In the genomic region with DNA sequence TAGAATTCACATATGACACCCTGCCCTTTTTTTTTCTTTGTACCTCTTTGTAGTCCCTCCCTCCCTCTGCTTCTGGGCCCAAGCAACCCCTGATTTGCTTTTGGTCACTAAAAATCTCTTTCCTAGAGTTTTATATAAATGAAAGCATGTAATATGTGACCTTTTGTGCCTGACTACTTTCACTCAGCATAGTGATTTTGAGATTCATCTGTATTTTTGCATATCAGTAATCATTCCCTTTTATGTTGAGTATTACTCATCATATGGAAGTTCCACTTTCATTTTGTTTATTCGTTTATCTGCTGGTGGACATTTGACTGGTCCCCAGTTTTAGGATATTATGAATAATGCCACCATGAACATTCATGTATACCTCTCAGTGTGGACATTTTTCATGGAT, we compare ENCODE assay signal across 17 cellular contexts.
DNase-seq lines count a peak whose midpoint lies in the region; ATAC-seq and TF ChIP-seq lines count a peak whose summit lies in the region.
"Had no signal": no experiment of that assay in that cellular context is flagged by ENCODE, and none has a peak within 500 bp of the region (broad histone marks: within the 10 kb centered on the region; RNA-seq: fewer than 3 reads in every experiment).

No MANE protein-coding gene starts in this region.

- WGBS in ovary, 3 donors = 84 to 93% (median 86%) methylated on average over 1 of the region's 1 CpG

- DNase-seq in activated CD8-positive, alpha-beta T cell treated with anti-CD3 and anti-CD28 coated beads for 36 hours = no peak
- no peak for DNase-seq in activated CD8-positive, alpha-beta T cell treated with anti-CD3 and anti-CD28 coated beads, Interleukin-2, amount 10 ng/mL, durations not matched to agents 7 days and 5 days
- peak; percentile 49 for DNase-seq in HS-5 (ENCODE audit: low read depth)
- DNase-seq in ovary = no peak
- no peak for DNase-seq in MG63
- DNase-seq: 8988T; Caco-2; CD4-positive, CD25-positive, alpha-beta regulatory T cell; CD8-positive, alpha-beta T cell; DMS153; DND-41; H7 had no signal

- TF ChIP-seq CTCF in activated CD8-positive, alpha-beta T cell treated with anti-CD3 and anti-CD28 coated beads for 36 hours (IDR thresholded peaks at IDR 0.05) = no peak
- no peak for TF ChIP-seq CTCF in ovary (IDR thresholded peaks at IDR 0.05)

- H3K4me3 ChIP-seq in ACC112 (ENCODE audit: low read depth, low read length) (0 out of 2 replicates have a peak overlapping the region, but pooled peaks have one; percentile 2), ovary (no peak overlapping the region), MG63 (no peak overlapping the region)
- H3K4me3 ChIP-seq: A549, GM23248 had no signal

- no peak for TF ChIP-seq EP300 in ovary (IDR thresholded peaks at IDR 0.05)

- H3K4me1 Mint-ChIP-seq in activated CD8-positive, alpha-beta T cell treated with anti-CD3 and anti-CD28 coated beads for 36 hours (ENCODE audit: low read depth) = peaks cover 3% of the 10 kb centered on the region
- no peaks in the 10 kb centered on the region for H3K4me1 Mint-ChIP-seq in activated CD8-positive, alpha-beta T cell treated with anti-CD3 and anti-CD28 coated beads, Interleukin-2, amount 10 ng/mL, durations not matched to agents 7 days and 5 days (ENCODE audit: low read depth)
- H3K4me1 Mint-ChIP-seq in activated T-helper 17 cell treated with anti-CD3 and anti-CD28 coated beads, Interleukin-2, amount 50 U/mL, for 72 hours = no peaks in the 10 kb centered on the region
- H3K4me1 Mint-ChIP-seq: CD4-positive, CD25-positive, alpha-beta regulatory T cell had no signal

- no peaks in the 10 kb centered on the region for H3K36me3 Mint-ChIP-seq in activated CD8-positive, alpha-beta T cell treated with anti-CD3 and anti-CD28 coated beads for 36 hours (ENCODE audit: low read depth)
- no peaks in the 10 kb centered on the region for H3K36me3 Mint-ChIP-seq in activated CD8-positive, alpha-beta T cell treated with anti-CD3 and anti-CD28 coated beads, Interleukin-2, amount 10 ng/mL, durations not matched to agents 7 days and 5 days (ENCODE audit: low read depth)
- no peaks in the 10 kb centered on the region for H3K36me3 Mint-ChIP-seq in activated T-helper 17 cell treated with anti-CD3 and anti-CD28 coated beads, Interleukin-2, amount 50 U/mL, for 72 hours (ENCODE audit: low read depth)
- H3K36me3 Mint-ChIP-seq: CD4-positive, CD25-positive, alpha-beta regulatory T cell; CD8-positive, alpha-beta T cell had no signal

- H3K36me3 ChIP-seq in ACC112 (ENCODE audit: insufficient read depth, low read length) (no peaks in the 10 kb centered on the region), ovary (no peaks in the 10 kb centered on the region), MG63 (no peaks in the 10 kb centered on the region)

- H3K27ac Mint-ChIP-seq in activated CD8-positive, alpha-beta T cell treated with anti-CD3 and anti-CD28 coated beads for 36 hours = no peak overlapping the region
- H3K27ac Mint-ChIP-seq in activated CD8-positive, alpha-beta T cell treated with anti-CD3 and anti-CD28 coated beads, Interleukin-2, amount 10 ng/mL, durations not matched to agents 7 days and 5 days = no peak overlapping the region
- H3K27ac Mint-ChIP-seq in activated T-helper 17 cell treated with anti-CD3 and anti-CD28 coated beads, Interleukin-2, amount 50 U/mL, for 72 hours = no peak overlapping the region
- H3K27ac Mint-ChIP-seq: CD4-positive, CD25-positive, alpha-beta regulatory T cell; CD8-positive, alpha-beta T cell had no signal

- H3K9me3 Mint-ChIP-seq in activated CD8-positive, alpha-beta T cell treated with anti-CD3 and anti-CD28 coated beads for 36 hours = no peaks in the 10 kb centered on the region
- no peaks in the 10 kb centered on the region for H3K9me3 Mint-ChIP-seq in activated CD8-positive, alpha-beta T cell treated with anti-CD3 and anti-CD28 coated beads, Interleukin-2, amount 10 ng/mL, durations not matched to agents 7 days and 5 days (ENCODE audit: insufficient read depth)
- H3K9me3 Mint-ChIP-seq in activated T-helper 17 cell treated with anti-CD3 and anti-CD28 coated beads, Interleukin-2, amount 50 U/mL, for 72 hours = no peaks in the 10 kb centered on the region
- H3K9me3 Mint-ChIP-seq: CD8-positive, alpha-beta T cell had no signal

- ATAC-seq in activated CD8-positive, alpha-beta T cell treated with anti-CD3 and anti-CD28 coated beads for 36 hours = peak; percentile 30
- no peak for ATAC-seq in activated CD8-positive, alpha-beta T cell treated with anti-CD3 and anti-CD28 coated beads, Interleukin-2, amount 10 ng/mL, durations not matched to agents 7 days and 5 days
- ATAC-seq in activated T-helper 17 cell treated with anti-CD3 and anti-CD28 coated beads, Interleukin-2, amount 50 U/mL, for 72 hours (replicated peaks) = peak; percentile 40
- ATAC-seq in GM19324 (IDR thresholded peaks at IDR 0.05; ENCODE audit: low FRiP score, unreplicated experiment) = no peak
- ATAC-seq: CD8-positive, alpha-beta T cell had no signal

- H3K27ac ChIP-seq in ACC112 (ENCODE audit: low read depth, low read length) (peak overlapping the region; percentile 27; the same call in 1 of the 2 replicates), ovary (no peak overlapping the region)
- H3K27ac ChIP-seq: A549, GM23248 had no signal

- H3K79me2 ChIP-seq in ACC112 (ENCODE audit: control insufficient read depth, insufficient read depth, low read length, unreplicated experiment) = no peaks in the 10 kb centered on the region

- POLR2A ChIA-PET in activated CD8-positive, alpha-beta T cell treated with anti-CD3 and anti-CD28 coated beads for 36 hours (lab: Charles Lee) = no interaction called here
- POLR2A ChIA-PET in activated CD8-positive, alpha-beta T cell treated with anti-CD3 and anti-CD28 coated beads, Interleukin-2, amount 10 ng/mL, durations not matched to agents 7 days and 5 days (lab: Charles Lee) = no interaction called here

- H3K9me3 ChIP-seq in ovary = no peaks in the 10 kb centered on the region
- H3K9me3 ChIP-seq in MG63 = no peaks in the 10 kb centered on the region
- H3K9me3 ChIP-seq: A549, Caco-2 had no signal

- H3K27me3 Mint-ChIP-seq in activated CD8-positive, alpha-beta T cell treated with anti-CD3 and anti-CD28 coated beads for 36 hours = peaks cover 10% of the 10 kb centered on the region
- peaks cover 5% of the 10 kb centered on the region for H3K27me3 Mint-ChIP-seq in activated CD8-positive, alpha-beta T cell treated with anti-CD3 and anti-CD28 coated beads, Interleukin-2, amount 10 ng/mL, durations not matched to agents 7 days and 5 days (ENCODE audit: low read depth)
- peaks cover 23% of the 10 kb centered on the region for H3K27me3 Mint-ChIP-seq in activated T-helper 17 cell treated with anti-CD3 and anti-CD28 coated beads, Interleukin-2, amount 50 U/mL, for 72 hours

- H3K27me3 ChIP-seq in ACC112 (ENCODE audit: insufficient read depth, low read length) = no peaks in the 10 kb centered on the region
- no peaks in the 10 kb centered on the region for H3K27me3 ChIP-seq in ovary
- H3K27me3 ChIP-seq in MG63 = no peaks in the 10 kb centered on the region

- CTCF ChIA-PET in activated CD8-positive, alpha-beta T cell treated with anti-CD3 and anti-CD28 coated beads for 36 hours (lab: Charles Lee) = no interaction called here
- CTCF ChIA-PET in activated CD8-positive, alpha-beta T cell treated with anti-CD3 and anti-CD28 coated beads, Interleukin-2, amount 10 ng/mL, durations not matched to agents 7 days and 5 days (lab: Charles Lee) = no interaction called here

- no peak for TF ChIP-seq POLR2A in ovary (IDR thresholded peaks at IDR 0.05)

- no peak overlapping the region for H2AFZ ChIP-seq in ACC112 (ENCODE audit: low read length, unreplicated experiment)
- H2AFZ ChIP-seq: GM23248 had no signal

- intact Hi-C loops in activated CD8-positive, alpha-beta T cell treated with anti-CD3 and anti-CD28 coated beads for 36 hours (cut with micrococcal nuclease) = no loop called here
- intact Hi-C loops in ovary (cut with DNase I) = no loop called here

- no peak overlapping the region for H3K4me3 Mint-ChIP-seq in activated CD8-positive, alpha-beta T cell treated with anti-CD3 and anti-CD28 coated beads for 36 hours
- no peak overlapping the region for H3K4me3 Mint-ChIP-seq in activated CD8-positive, alpha-beta T cell treated with anti-CD3 and anti-CD28 coated beads, Interleukin-2, amount 10 ng/mL, durations not matched to agents 7 days and 5 days
- no peak overlapping the region for H3K4me3 Mint-ChIP-seq in activated T-helper 17 cell treated with anti-CD3 and anti-CD28 coated beads, Interleukin-2, amount 50 U/mL, for 72 hours
- H3K4me3 Mint-ChIP-seq: CD4-positive, CD25-positive, alpha-beta regulatory T cell; CD8-positive, alpha-beta T cell had no signal

- no peaks in the 10 kb centered on the region for H3K4me1 ChIP-seq in ACC112 (ENCODE audit: control insufficient read depth, insufficient read depth, low read length, unreplicated experiment)
- H3K4me1 ChIP-seq in ovary (ENCODE audit: insufficient read depth) = peaks cover 3% of the 10 kb centered on the region
- H3K4me1 ChIP-seq: A549, Caco-2 had no signal

Comparison
In these comparisons a context has a peak if more than half of its experiments do, and no peak if none do; other contexts are left out.
1. ATAC-seq: peak in activated CD8-positive, alpha-beta T cell treated with anti-CD3 and anti-CD28 coated beads for 36 hours (single experiment) and activated T-helper 17 cell treated with anti-CD3 and anti-CD28 coated beads, Interleukin-2, amount 50 U/mL, for 72 hours (single experiment); none in activated CD8-positive, alpha-beta T cell treated with anti-CD3 and anti-CD28 coated beads, Interleukin-2, amount 10 ng/mL, durations not matched to agents 7 days and 5 days (single experiment) and GM19324 (single experiment).